Comparison of ENCODE assay signal across 1 cellular context in the genomic region with DNA sequence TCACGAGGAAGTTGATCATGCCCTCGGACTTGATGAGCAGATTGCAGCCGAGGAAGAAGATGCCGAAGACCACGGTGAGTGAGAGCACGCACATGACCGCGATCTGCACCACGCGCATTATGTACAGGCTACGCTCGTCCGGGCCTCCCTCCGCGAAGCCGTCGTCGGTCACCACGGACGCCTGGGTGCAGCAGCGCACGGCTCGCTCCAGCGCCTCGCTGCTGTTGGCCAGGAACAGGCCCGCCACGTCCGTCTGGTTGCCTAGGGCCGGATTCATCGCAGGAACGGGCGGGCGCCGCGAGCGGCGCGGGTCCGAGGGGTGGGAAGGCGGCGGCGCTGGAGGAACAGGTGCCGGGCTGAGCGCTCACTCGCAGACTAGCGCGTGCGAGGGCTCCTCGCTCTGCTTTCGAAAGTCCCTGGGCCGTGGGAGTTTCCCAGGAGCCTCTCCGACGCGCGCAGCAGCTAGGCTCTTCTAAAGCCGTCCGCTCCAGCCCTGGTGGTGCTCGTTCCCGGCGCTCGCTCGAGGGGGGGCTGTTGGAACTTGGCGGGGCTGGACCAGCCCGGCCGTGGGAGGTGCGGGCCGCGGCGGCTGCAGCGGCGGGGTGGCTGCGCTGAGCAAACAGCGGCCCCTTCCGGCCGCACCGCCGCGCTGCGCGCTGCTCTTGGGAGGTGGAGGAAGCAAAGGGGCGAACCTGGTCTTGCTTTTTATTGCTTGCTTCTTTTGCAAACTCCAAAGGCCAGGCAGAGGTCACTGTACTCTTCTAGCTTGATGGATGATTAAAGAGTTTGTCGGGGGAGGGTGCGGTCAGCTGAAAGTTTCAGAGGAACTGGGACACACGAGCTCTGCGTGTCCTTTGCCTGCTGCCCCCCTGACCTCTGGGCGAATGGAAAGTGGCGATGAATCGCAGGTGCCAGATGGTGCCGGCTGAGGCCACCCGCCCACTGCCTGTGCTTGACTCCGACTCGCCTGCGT.
A peak's percentile ranks its signal among the peaks of the same experiment; 100 is the strongest.
TF ChIP-seq lines count a peak whose summit lies in the region.

Gene RPRM (minus strand): TSS at position 474 of the 973 bp plus-strand sequence. CDS start 197 bp downstream, at position 277.

TF ChIP-seq in HEK293, 187 proteins besides CTCF, POLR2A, EP300 and RAD21 (continued from another document):
- TF ChIP-seq, protein P1, sequence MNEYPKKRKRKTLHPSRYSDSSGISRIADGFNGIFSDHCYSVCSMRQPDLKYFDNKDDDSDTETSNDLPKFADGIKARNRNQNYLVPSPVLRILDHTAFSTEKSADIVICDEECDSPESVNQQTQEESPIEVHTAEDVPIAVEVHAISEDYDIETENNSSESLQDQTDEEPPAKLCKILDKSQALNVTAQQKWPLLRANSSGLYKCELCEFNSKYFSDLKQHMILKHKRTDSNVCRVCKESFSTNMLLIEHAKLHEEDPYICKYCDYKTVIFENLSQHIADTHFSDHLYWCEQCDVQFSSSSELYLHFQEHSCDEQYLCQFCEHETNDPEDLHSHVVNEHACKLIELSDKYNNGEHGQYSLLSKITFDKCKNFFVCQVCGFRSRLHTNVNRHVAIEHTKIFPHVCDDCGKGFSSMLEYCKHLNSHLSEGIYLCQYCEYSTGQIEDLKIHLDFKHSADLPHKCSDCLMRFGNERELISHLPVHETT (tag by site-specific recombination; IDR thresholded peaks at IDR 0.05) = no peak
- no peak for TF ChIP-seq KLF17 (tag by site-specific recombination; IDR thresholded peaks at IDR 0.05)
- TF ChIP-seq ZBTB8A (tag by site-specific recombination; IDR thresholded peaks at IDR 0.05) = 0 out of 2 replicates have a peak, but pooled peaks have one; percentile 22
- TF ChIP-seq ZFHX2 (tag by site-specific recombination; conservative IDR thresholded peaks at IDR 0.05) = peak; percentile 17; the same call in 1 of the 2 replicates
- no peak for TF ChIP-seq BCL11B (tag by site-specific recombination; IDR thresholded peaks at IDR 0.05; ENCODE audit: low read depth)
- TF ChIP-seq ZNF521 (tag by site-specific recombination; IDR thresholded peaks at IDR 0.05) = no peak
- TF ChIP-seq ZNF670 (tag by site-specific recombination; IDR thresholded peaks at IDR 0.05; ENCODE audit: low read depth) = no peak
- TF ChIP-seq MZF1 (tag by site-specific recombination; IDR thresholded peaks at IDR 0.05; ENCODE audit: borderline replicate concordance) = 0 out of 2 replicates have a peak, but pooled peaks have one; percentile 10
- TF ChIP-seq ZBTB1 (tag by site-specific recombination; IDR thresholded peaks at IDR 0.05) = no peak
- TF ChIP-seq ZNF654 (tag by site-specific recombination; IDR thresholded peaks at IDR 0.05; ENCODE audit: low read depth) = peak; percentile 45
- no peak for TF ChIP-seq MEIS1 (CRISPR knock-in tag; IDR thresholded peaks at IDR 0.05; ENCODE audit: borderline replicate concordance)
- TF ChIP-seq ZNF785 (tag by site-specific recombination; IDR thresholded peaks at IDR 0.05) = peak; percentile 78; the same call in 1 of the 2 replicates
- TF ChIP-seq, protein P2, sequence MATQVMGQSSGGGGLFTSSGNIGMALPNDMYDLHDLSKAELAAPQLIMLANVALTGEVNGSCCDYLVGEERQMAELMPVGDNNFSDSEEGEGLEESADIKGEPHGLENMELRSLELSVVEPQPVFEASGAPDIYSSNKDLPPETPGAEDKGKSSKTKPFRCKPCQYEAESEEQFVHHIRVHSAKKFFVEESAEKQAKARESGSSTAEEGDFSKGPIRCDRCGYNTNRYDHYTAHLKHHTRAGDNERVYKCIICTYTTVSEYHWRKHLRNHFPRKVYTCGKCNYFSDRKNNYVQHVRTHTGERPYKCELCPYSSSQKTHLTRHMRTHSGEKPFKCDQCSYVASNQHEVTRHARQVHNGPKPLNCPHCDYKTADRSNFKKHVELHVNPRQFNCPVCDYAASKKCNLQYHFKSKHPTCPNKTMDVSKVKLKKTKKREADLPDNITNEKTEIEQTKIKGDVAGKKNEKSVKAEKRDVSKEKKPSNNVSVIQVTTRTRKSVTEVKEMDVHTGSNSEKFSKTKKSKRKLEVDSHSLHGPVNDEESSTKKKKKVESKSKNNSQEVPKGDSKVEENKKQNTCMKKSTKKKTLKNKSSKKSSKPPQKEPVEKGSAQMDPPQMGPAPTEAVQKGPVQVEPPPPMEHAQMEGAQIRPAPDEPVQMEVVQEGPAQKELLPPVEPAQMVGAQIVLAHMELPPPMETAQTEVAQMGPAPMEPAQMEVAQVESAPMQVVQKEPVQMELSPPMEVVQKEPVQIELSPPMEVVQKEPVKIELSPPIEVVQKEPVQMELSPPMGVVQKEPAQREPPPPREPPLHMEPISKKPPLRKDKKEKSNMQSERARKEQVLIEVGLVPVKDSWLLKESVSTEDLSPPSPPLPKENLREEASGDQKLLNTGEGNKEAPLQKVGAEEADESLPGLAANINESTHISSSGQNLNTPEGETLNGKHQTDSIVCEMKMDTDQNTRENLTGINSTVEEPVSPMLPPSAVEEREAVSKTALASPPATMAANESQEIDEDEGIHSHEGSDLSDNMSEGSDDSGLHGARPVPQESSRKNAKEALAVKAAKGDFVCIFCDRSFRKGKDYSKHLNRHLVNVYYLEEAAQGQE (tag by site-specific recombination; IDR thresholded peaks at IDR 0.05) = peak; percentile 35; the same call in 1 of the 2 replicates
- TF ChIP-seq HIC1 (tag by site-specific recombination; IDR thresholded peaks at IDR 0.05) = peak; percentile 59; the same call in 1 of the 2 replicates
- TF ChIP-seq ZSCAN16 (tag by site-specific recombination; IDR thresholded peaks at IDR 0.05) = no peak
- peak; percentile 87 for TF ChIP-seq PRDM1 (tag by site-specific recombination; IDR thresholded peaks at IDR 0.05)
- TF ChIP-seq ZSCAN30 (tag by site-specific recombination; IDR thresholded peaks at IDR 0.05) = peak; percentile 91
- no peak for TF ChIP-seq ZNF140 (tag by site-specific recombination; IDR thresholded peaks at IDR 0.05)
- peak; percentile 60; the same call in 1 of the 2 replicates for TF ChIP-seq ZNF561 (tag by site-specific recombination; IDR thresholded peaks at IDR 0.05; ENCODE audit: borderline replicate concordance)
- TF ChIP-seq OVOL3 (tag by site-specific recombination; IDR thresholded peaks at IDR 0.05) = no peak
- TF ChIP-seq PRDM10 (tag by site-specific recombination; IDR thresholded peaks at IDR 0.05) = 0 out of 2 replicates have a peak, but pooled peaks have one; percentile 47
- no peak for TF ChIP-seq ZNF426 (tag by site-specific recombination; IDR thresholded peaks at IDR 0.05)
- TF ChIP-seq ZNF266 (tag by site-specific recombination; IDR thresholded peaks at IDR 0.05; ENCODE audit: low read depth) = no peak
- peak; percentile 88 for TF ChIP-seq GLIS2 (tag by site-specific recombination; IDR thresholded peaks at IDR 0.05)
- no peak for TF ChIP-seq HOXD13 (CRISPR knock-in tag; IDR thresholded peaks at IDR 0.05; ENCODE audit: borderline replicate concordance)
- no peak for TF ChIP-seq ZBTB49 (tag by site-specific recombination; IDR thresholded peaks at IDR 0.05; ENCODE audit: low read depth)
- peak; percentile 95 for TF ChIP-seq SCRT2 (tag by site-specific recombination; IDR thresholded peaks at IDR 0.05)
- TF ChIP-seq ZBTB10 (tag by site-specific recombination; IDR thresholded peaks at IDR 0.05) = no peak
- 0 out of 2 replicates have a peak, but pooled peaks have one; percentile 3 for TF ChIP-seq EGR2 (tag by site-specific recombination; IDR thresholded peaks at IDR 0.05; ENCODE audit: low read depth)
- TF ChIP-seq ZNF302 (tag by site-specific recombination; IDR thresholded peaks at IDR 0.05; ENCODE audit: low read depth) = no peak
